ENCODE assay signal across 20 cellular contexts in the genomic region with DNA sequence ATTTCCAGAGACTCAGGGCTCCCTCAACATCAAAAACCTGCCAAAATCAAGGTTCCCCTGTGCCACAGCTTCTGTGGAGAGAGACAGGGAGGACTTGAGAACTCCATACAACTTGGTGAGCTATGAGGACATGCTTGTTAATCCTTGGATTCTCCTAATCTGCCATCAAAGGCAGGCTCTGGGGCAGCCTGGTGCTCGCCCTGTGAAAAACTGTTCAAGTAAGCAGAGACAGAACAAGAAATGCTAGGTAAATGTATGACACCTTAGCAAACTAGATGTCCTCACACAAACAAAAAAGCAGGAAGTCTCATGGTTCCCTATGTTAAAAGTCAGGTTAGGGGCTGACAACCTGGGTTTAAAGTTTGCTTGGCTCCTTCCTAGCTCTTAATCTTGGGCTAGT.
"Had no signal": no experiment of that assay in that cellular context is flagged by ENCODE, and none has a peak within 500 bp of the region (broad histone marks: within the 10 kb centered on the region; RNA-seq: fewer than 3 reads in every experiment).

No MANE protein-coding gene starts in this region.

- ATAC-seq: effector memory CD8-positive, alpha-beta T cell; foreskin keratinocyte; naive thymus-derived CD4-positive, alpha-beta T cell; psoas muscle; right lobe of liver; stimulated activated effector memory CD8-positive, alpha-beta T cell treated with anti-CD3 and anti-CD28 coated beads, Interleukin-12 subunit alpha, Interleukin-12 subunit beta, amount 100 ng/mL, for 72 hours; upper lobe of right lung had no signal

- H3K36me3 ChIP-seq: left ventricle myocardium inferior, right lobe of liver, tibial nerve, upper lobe of right lung had no signal

- FAIRE-seq: kidney had no signal

- H3K4me3 ChIP-seq: hepatocyte, left ventricle myocardium inferior, lung, psoas muscle, right lobe of liver, testis, tibial nerve, upper lobe of right lung had no signal

- DNase-seq: effector memory CD8-positive, alpha-beta T cell; foreskin keratinocyte; head of caudate nucleus; kidney; left cardiac atrium; left ventricle myocardium inferior; mesendoderm; naive thymus-derived CD4-positive, alpha-beta T cell; nephron progenitor cell; psoas muscle; retina; right lobe of liver; stimulated activated CD4-positive, alpha-beta T cell treated with anti-CD3 and anti-CD28 coated beads, Interleukin-4, amount 100 ng/mL, for 1 hour; stimulated activated CD8-positive, alpha-beta memory T cell treated with anti-CD3 and anti-CD28 coated beads, Interleukin-4, amount 100 ng/mL, for 48 hours; testis; upper lobe of right lung had no signal

- H2AFZ ChIP-seq: hepatocyte had no signal

- H3K27ac ChIP-seq: foreskin keratinocyte, hepatocyte, left ventricle myocardium inferior, psoas muscle, right lobe of liver, testis, tibial nerve, upper lobe of right lung had no signal

- H3K4me2 ChIP-seq: hepatocyte had no signal

- H3K4me1 ChIP-seq: psoas muscle, testis, upper lobe of right lung had no signal

- H3K27me3 ChIP-seq: foreskin keratinocyte, hepatocyte, right lobe of liver, testis, tibial nerve, upper lobe of right lung had no signal

- H3K9me3 ChIP-seq: left ventricle myocardium inferior, psoas muscle, right lobe of liver, testis, tibial nerve, upper lobe of right lung had no signal

- H3K79me2 ChIP-seq: hepatocyte had no signal
